In the genomic region with DNA sequence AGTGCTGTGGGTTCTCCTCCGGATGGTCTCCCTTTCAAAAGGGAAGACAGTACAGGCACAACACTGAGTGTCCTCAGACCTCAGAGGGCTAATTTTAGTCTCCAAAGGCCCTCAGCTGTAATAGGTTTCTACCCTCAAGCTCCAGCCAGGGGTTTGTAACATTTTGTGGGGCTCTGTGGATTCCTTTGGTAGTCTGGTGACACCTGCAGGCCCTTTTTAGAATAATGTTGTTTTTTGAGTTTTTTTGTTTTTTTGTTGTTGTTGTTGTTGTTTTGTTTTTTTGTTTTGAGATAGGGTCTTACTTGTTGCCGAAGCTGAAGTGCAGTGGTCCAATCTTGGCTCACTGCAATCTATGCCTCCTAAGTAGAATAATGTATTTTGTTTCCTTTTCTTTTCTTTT, we compare ENCODE assay signal across 8 cellular contexts. TPM values are rescaled to one million over a fixed set of nuclear protein-coding genes. Genes with fewer than 3 reads are reported as not detected.
DNase-seq lines count a peak whose midpoint lies in the region; ATAC-seq and TF ChIP-seq lines count a peak whose summit lies in the region.

No MANE protein-coding gene starts in this region.

- H3K4me3 Mint-ChIP-seq in Calu3 (ENCODE audit: low read depth, unreplicated experiment) = no peak overlapping the region

- H3K79me2 ChIP-seq in MM.1S (ENCODE audit: low read length) = no peaks in the 10 kb centered on the region

- H3K4me1 ChIP-seq in MM.1S (ENCODE audit: low read length) = no peaks in the 10 kb centered on the region

- no TSS peak for BruUV-seq in Calu3 (replicated peaks; lab: Mats Ljungman, UMichigan)

- no peak overlapping the region for H3K4me3 ChIP-seq in MM.1S (ENCODE audit: low read length)

- 0 out of 2 replicates have a peak, but pooled peaks cover 2% of the 10 kb centered on the region for H3F3A ChIP-seq in MM.1S (ENCODE audit: insufficient read depth, low read length)

- no peaks in the 10 kb centered on the region for H3K36me3 ChIP-seq in MM.1S (replicated peaks; ENCODE audit: insufficient read depth, low read length)

- no peak for ATAC-seq in GM18519 (IDR thresholded peaks at IDR 0.05; ENCODE audit: low FRiP score, unreplicated experiment)
- no peak for ATAC-seq in GM18870 (IDR thresholded peaks at IDR 0.05; ENCODE audit: unreplicated experiment)

- DNase-seq in Calu3 (no peak), MM.1S (peak; percentile 60), cerebellar cortex (ENCODE audit: low spot score) (peak; percentile 54), midbrain (lab: John Stamatoyannopoulos, UW) (peak; percentile 21), T-helper 1 cell (no peak), NCI-H2196 (lab: John Stamatoyannopoulos, UW; ENCODE audit: unreplicated experiment) (no peak)

- no peaks in the 10 kb centered on the region for H3K9me3 ChIP-seq in MM.1S (replicated peaks; ENCODE audit: insufficient read depth, low read length)

- TF ChIP-seq CTCF in Calu3 (IDR thresholded peaks at IDR 0.05; ENCODE audit: unreplicated experiment) (peak; percentile 21), MM.1S (IDR thresholded peaks at IDR 0.05; ENCODE audit: low read length) (peak; percentile 51)

- H3K36me3 Mint-ChIP-seq in Calu3 (ENCODE audit: insufficient read depth, unreplicated experiment) = peaks cover 15% of the 10 kb centered on the region

- CTCF ChIA-PET in Calu3 (lab: Charles Lee) = no interaction called here

- H4K20me1 ChIP-seq in MM.1S (ENCODE audit: insufficient read depth, low read length) = no peaks in the 10 kb centered on the region

- H3K9me2 ChIP-seq in MM.1S (replicated peaks; ENCODE audit: insufficient read depth, low read length) = no peaks in the 10 kb centered on the region

- intact Hi-C loops in Calu3 (cut with micrococcal nuclease; ENCODE audit: unreplicated experiment) = loop anchor here (5.0 kb wide), 1 partner anchor 81 kb away; no protein-coding TSS in a partner anchor

- H2AFZ ChIP-seq in MM.1S (ENCODE audit: low read length) = no peak overlapping the region

- H3K9ac ChIP-seq in MM.1S (ENCODE audit: low read length) = no peak overlapping the region

- no peaks in the 10 kb centered on the region for H3K27me3 Mint-ChIP-seq in Calu3 (ENCODE audit: unreplicated experiment)

- H3K4me1 Mint-ChIP-seq in Calu3 (ENCODE audit: low read depth, unreplicated experiment) = no peaks in the 10 kb centered on the region

- no peak overlapping the region for H3K4me2 ChIP-seq in MM.1S (ENCODE audit: low read depth, low read length)

- H3K27ac ChIP-seq in MM.1S (ENCODE audit: low read length) = no peak overlapping the region

- no peaks in the 10 kb centered on the region for H3K27me3 ChIP-seq in MM.1S (replicated peaks; ENCODE audit: insufficient read depth, low read length)

- no peaks in the 10 kb centered on the region for H3K9me3 Mint-ChIP-seq in Calu3 (ENCODE audit: low read depth, unreplicated experiment)

- no peak overlapping the region for H3K27ac Mint-ChIP-seq in Calu3 (ENCODE audit: unreplicated experiment)

RNA-seq across cellular contexts. Expression of a gene that starts 15.0 kb away (rescaled TPM):
- total RNA-seq in Calu3 (2022) = 17.4 and 18.5 TPM in 2 replicates

RNA-seq across cellular contexts. Expression of a gene that starts 34.5 kb away (rescaled TPM):
- 5.2 and 5.9 TPM in 2 replicates for total RNA-seq in Calu3 (2022)

Comparison
In these comparisons a context has a peak if more than half of its experiments do, and no peak if none do; other contexts are left out.
1. DNase-seq: peak in MM.1S (single experiment), cerebellar cortex (single experiment) and midbrain (single experiment); none in Calu3 (single experiment), T-helper 1 cell (0 of 5) and NCI-H2196 (single experiment).